In genomic region chr3:104908761-104909160, GRCh38 we compare ENCODE assay signal across 12 cellular contexts.
DNase-seq lines count a peak whose midpoint lies in the region; ATAC-seq and TF ChIP-seq lines count a peak whose summit lies in the region.
"Had no signal": no experiment of that assay in that cellular context is flagged by ENCODE, and none has a peak within 500 bp of the region (broad histone marks: within the 10 kb centered on the region; RNA-seq: fewer than 3 reads in every experiment).

No MANE protein-coding gene starts in this region.

- no peaks in the 10 kb centered on the region for H3K9me2 ChIP-seq in Karpas-422 (replicated peaks; ENCODE audit: insufficient read depth, low read length)

- H3K4me2 ChIP-seq in Karpas-422 (ENCODE audit: low read depth, low read length, poor library complexity, severe bottlenecking) = no peak overlapping the region

- intact Hi-C loops in stomach (cut with DNase I; ENCODE audit: low total_unique reads) = no loop called here

- no peak overlapping the region for H3K9ac ChIP-seq in Karpas-422 (ENCODE audit: low read length)

- no peaks in the 10 kb centered on the region for H3K27me3 ChIP-seq in stomach
- no peaks in the 10 kb centered on the region for H3K27me3 ChIP-seq in Karpas-422 (ENCODE audit: low read length)
- H3K27me3 ChIP-seq: left lung had no signal

- no peak overlapping the region for H2AFZ ChIP-seq in Karpas-422 (ENCODE audit: low read length)

- WGBS in stomach, 5 donors = 56 to 68% (median 57%) methylated on average over 2 of the region's 2 CpGs

- no peak for TF ChIP-seq CTCF in stomach (IDR thresholded peaks at IDR 0.05)

- H3K9me3 ChIP-seq in stomach (peaks cover 0 to 8% (median 3%) of the 10 kb centered on the region in 4 donors), Karpas-422 (ENCODE audit: low read length) (peaks cover 4% of the 10 kb centered on the region; the same call in 1 of the 2 replicates)

- TF ChIP-seq POLR2A in stomach (IDR thresholded peaks at IDR 0.05) = no peak

- H3K36me3 ChIP-seq in stomach (no peaks in the 10 kb centered on the region), Karpas-422 (ENCODE audit: insufficient read depth, low read length) (no peaks in the 10 kb centered on the region)
- H3K36me3 ChIP-seq: left lung had no signal

- H3K4me3 ChIP-seq in stomach = no peak overlapping the region
- no peak overlapping the region for H3K4me3 ChIP-seq in Karpas-422 (ENCODE audit: low read length)
- H3K4me3 ChIP-seq: left lung had no signal

- no peaks in the 10 kb centered on the region for H4K20me1 ChIP-seq in Karpas-422 (ENCODE audit: insufficient read depth, low read depth, low read length)

- H3K4me1 ChIP-seq in stomach (peaks cover 0 to 3% (median 0%) of the 10 kb centered on the region in 4 donors), Karpas-422 (ENCODE audit: low read length) (no peaks in the 10 kb centered on the region)
- H3K4me1 ChIP-seq: left lung had no signal

- peak; percentile 21 for ATAC-seq in SK-N-SH treated with all-trans-retinoic acid at 6 μM for 48 hours
- ATAC-seq in GM19395 (IDR thresholded peaks at IDR 0.05; ENCODE audit: unreplicated experiment) = no peak

- DNase-seq in DMS153 treated with DMSO at 0.1 percent for 48 hours (lab: John Stamatoyannopoulos, UW; ENCODE audit: unreplicated experiment) (peak; percentile 56), NCI-H1092 (lab: John Stamatoyannopoulos, UW) (peak; percentile 30), lung microvascular endothelial cell (ENCODE audit: low read depth in 2 of 2) (peak; percentile 32 to 41), stomach (no peak), SIG-M5 treated with dmso at 0.1 percent for 504 hours (lab: John Stamatoyannopoulos, UW; ENCODE audit: unreplicated experiment) (no peak), Karpas-422 (no peak)
- DNase-seq: activated CD4-positive, CD25-positive, alpha-beta regulatory T cell treated with anti-CD3 and anti-CD28 coated beads, Interleukin-2, amount 50 U/mL, for 72 hours; CD4-positive, alpha-beta T cell; left lung; substantia nigra had no signal

- H3K27ac ChIP-seq in stomach = no peak overlapping the region
- no peak overlapping the region for H3K27ac ChIP-seq in Karpas-422 (ENCODE audit: low read length)
- H3K27ac ChIP-seq: left lung had no signal

- H3K79me2 ChIP-seq in Karpas-422 (ENCODE audit: low read length) = no peaks in the 10 kb centered on the region

- no peak for TF ChIP-seq EP300 in stomach (IDR thresholded peaks at IDR 0.05)

TF ChIP-seq in SK-N-SH treated with all-trans-retinoic acid at 6 μM for 48 hours, 23 proteins besides CTCF, POLR2A, EP300 and RAD21:
- no peak for TF ChIP-seq OSR1 (CRISPR knock-in tag; IDR thresholded peaks at IDR 0.05)
- TF ChIP-seq ZFP3 (CRISPR knock-in tag; IDR thresholded peaks at IDR 0.05) = no peak
- TF ChIP-seq CREB5 (CRISPR knock-in tag; IDR thresholded peaks at IDR 0.05; ENCODE audit: low read depth) = no peak
- no peak for TF ChIP-seq ZNF565 (CRISPR knock-in tag; conservative IDR thresholded peaks at IDR 0.05; ENCODE audit: low read depth)
- TF ChIP-seq ISL1 (CRISPR knock-in tag; IDR thresholded peaks at IDR 0.05) = no peak
- no peak for TF ChIP-seq TSHZ2 (CRISPR knock-in tag; IDR thresholded peaks at IDR 0.05)
- TF ChIP-seq PPARA (CRISPR knock-in tag; IDR thresholded peaks at IDR 0.05; ENCODE audit: borderline replicate concordance) = no peak
- TF ChIP-seq RARB (CRISPR knock-in tag; IDR thresholded peaks at IDR 0.05) = no peak
- TF ChIP-seq GLIS3 (CRISPR knock-in tag; IDR thresholded peaks at IDR 0.05) = no peak
- no peak for TF ChIP-seq PATZ1 (CRISPR knock-in tag; IDR thresholded peaks at IDR 0.05; ENCODE audit: borderline replicate concordance)
- TF ChIP-seq CSDC2 (CRISPR knock-in tag; IDR thresholded peaks at IDR 0.05) = no peak
- TF ChIP-seq BACH2 (CRISPR knock-in tag; IDR thresholded peaks at IDR 0.05; ENCODE audit: borderline replicate concordance) = no peak
- TF ChIP-seq TCF4 (CRISPR knock-in tag; IDR thresholded peaks at IDR 0.05; ENCODE audit: borderline replicate concordance) = no peak
- TF ChIP-seq POU6F1 (CRISPR knock-in tag; IDR thresholded peaks at IDR 0.05; ENCODE audit: borderline replicate concordance, low read depth) = no peak
- TF ChIP-seq SNAI2 (CRISPR knock-in tag; IDR thresholded peaks at IDR 0.05) = no peak
- TF ChIP-seq ARNTL (CRISPR knock-in tag; IDR thresholded peaks at IDR 0.05; ENCODE audit: borderline replicate concordance, low read depth) = no peak
TF ChIP-seq in SK-N-SH treated with all-trans-retinoic acid at 6 μM for 48 hours: peak in this region for 0.

Comparison
In these comparisons a context has a peak if more than half of its experiments do, and no peak if none do; other contexts are left out.
1. DNase-seq: peak in DMS153 treated with DMSO at 0.1 percent for 48 hours (single experiment), NCI-H1092 (single experiment) and lung microvascular endothelial cell (2 of 2); none in stomach (single experiment), SIG-M5 treated with dmso at 0.1 percent for 504 hours (single experiment) and Karpas-422 (single experiment).